8 cellular contexts compared by ENCODE assay signal in the genomic region with DNA sequence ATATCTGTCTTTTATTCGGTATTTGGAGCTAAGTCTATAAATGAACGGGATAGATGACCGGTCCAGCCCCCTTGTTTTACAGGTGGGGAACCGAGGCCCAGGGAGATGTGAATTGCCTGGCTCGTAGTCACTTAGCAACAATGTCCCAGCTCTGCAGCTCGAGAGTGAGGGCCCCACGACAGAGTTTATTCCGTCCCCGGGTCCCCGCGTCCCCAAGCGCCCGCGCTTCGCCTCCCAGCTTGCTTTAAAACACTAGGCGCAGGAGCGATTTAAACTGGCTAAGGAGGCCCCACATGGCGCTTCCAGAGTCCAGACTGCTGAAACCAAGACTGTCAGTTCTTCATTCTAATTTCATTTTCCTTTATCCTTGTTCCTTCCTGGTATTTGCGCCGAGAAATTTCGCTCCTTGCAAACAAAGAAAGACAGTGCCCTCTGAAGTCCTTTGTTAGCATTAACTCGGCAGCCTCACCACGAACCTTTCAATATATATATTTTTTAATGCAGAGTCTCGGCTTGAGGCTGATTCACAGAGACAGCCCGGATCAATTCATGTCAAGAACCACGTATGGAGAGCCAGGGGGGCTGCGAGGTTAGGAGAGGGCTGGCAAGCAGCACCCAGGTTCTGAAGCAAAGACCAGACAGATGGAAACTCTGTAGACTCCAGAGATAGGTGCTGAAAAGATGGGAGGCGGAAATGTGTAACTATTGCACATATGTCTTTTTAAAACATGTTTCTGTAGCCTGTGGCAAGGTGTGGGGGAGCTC. TPM values are rescaled to one million over a fixed set of nuclear protein-coding genes. Genes with fewer than 3 reads are reported as not detected.
DNase-seq lines count a peak whose midpoint lies in the region; ATAC-seq and TF ChIP-seq lines count a peak whose summit lies in the region.

No MANE protein-coding gene starts in this region.

- no peaks in the 10 kb centered on the region for H3K9me3 ChIP-seq in right cardiac atrium (ENCODE audit: control insufficient read depth, low read length)

- intact Hi-C loops in right cardiac atrium (cut with DNase I), result loop anchor here in 2 of 4 donors (5.0 to 10.0 kb wide), 2 partner anchors 605 to 857 kb away; no protein-coding TSS in a partner anchor

- peak; percentile 86 for DNase-seq in AG10803 (ENCODE audit: low read depth)
- peak; percentile 85 for DNase-seq in NOMO-1 treated with DMSO at 0.1 percent for 48 hours (lab: John Stamatoyannopoulos, UW; ENCODE audit: unreplicated experiment)
- peak; percentile 85 for DNase-seq in amniotic epithelial cell (ENCODE audit: low read depth)
- peak in 2 of 3 donors; percentile 62 to 64 for DNase-seq in right cardiac atrium
- no peak for DNase-seq in progenitor cell of endocrine pancreas (ENCODE audit: low spot score, unreplicated experiment)
- DNase-seq in stimulated activated naive CD4-positive, alpha-beta T cell treated with Interleukin-2 at 50 U/mL for 16 hours (lab: John Stamatoyannopoulos, UW), result no peak

- TF ChIP-seq CTCF in AG10803 (conservative IDR thresholded peaks at IDR 0.05; ENCODE audit: low read length) (peak; percentile 77), GM12874 (IDR thresholded peaks at IDR 0.05; ENCODE audit: insufficient read depth, low read depth, low read length) (peak; percentile 47), progenitor cell of endocrine pancreas (IDR thresholded peaks at IDR 0.05; ENCODE audit: unreplicated experiment) (peak; percentile 44)

- H3K4me1 Mint-ChIP-seq in progenitor cell of endocrine pancreas (ENCODE audit: low read depth), result peaks cover 30% of the 10 kb centered on the region

- no peaks in the 10 kb centered on the region for H3K4me1 ChIP-seq in right cardiac atrium (ENCODE audit: control insufficient read depth, insufficient read depth, low read length)

- H3K9me3 Mint-ChIP-seq in progenitor cell of endocrine pancreas (ENCODE audit: low read depth), result no peaks in the 10 kb centered on the region

- no peaks in the 10 kb centered on the region for H3K27me3 Mint-ChIP-seq in progenitor cell of endocrine pancreas

- 5% methylated on average over 28 of the region's 28 CpGs for WGBS in right cardiac atrium

- H3K27ac ChIP-seq in right cardiac atrium (ENCODE audit: low read length), result peak overlapping the region; percentile 65

- no peaks in the 10 kb centered on the region for H3K27me3 ChIP-seq in right cardiac atrium (ENCODE audit: control insufficient read depth, insufficient read depth)

- ATAC-seq in right cardiac atrium (peak; percentile 17), HG03571 (IDR thresholded peaks at IDR 0.05; ENCODE audit: unreplicated experiment) (no peak)

- H3K4me3 ChIP-seq in AG10803 (ENCODE audit: low read length), result peak overlapping the region; percentile 93
- peak overlapping the region; percentile 66 for H3K4me3 ChIP-seq in right cardiac atrium (ENCODE audit: low read length)

- peaks cover 3% of the 10 kb centered on the region for H3K36me3 Mint-ChIP-seq in progenitor cell of endocrine pancreas (ENCODE audit: insufficient read depth)

- peak overlapping the region; percentile 93 for H3K27ac Mint-ChIP-seq in progenitor cell of endocrine pancreas

- peak overlapping the region; percentile 95 for H3K4me3 Mint-ChIP-seq in progenitor cell of endocrine pancreas (ENCODE audit: low read depth)

RNA-seq across cellular contexts. Expression of gene ENC1, which starts 1.4 kb away (rescaled TPM):
- total RNA-seq in right cardiac atrium (10 to 100 TPM in 1 of 4 donors, 1 to 10 TPM in 3; 5.3 to 14.9 (median 7.0) TPM), progenitor cell of endocrine pancreas (71.7 and 78.7 TPM in 2 replicates)
- 2.9 TPM for polyA plus RNA-seq in right cardiac atrium

RNA-seq across cellular contexts. Expression of gene HEXB, which starts 43.1 kb away (rescaled TPM):
- 10 to 100 TPM; 76.7 to 84.3 (median 81.7) TPM for total RNA-seq in right cardiac atrium
- 63.0 TPM for polyA plus RNA-seq in right cardiac atrium
- 59.9 and 61.4 TPM in 2 replicates for total RNA-seq in progenitor cell of endocrine pancreas

Comparison
In these comparisons a context has a peak if more than half of its experiments do, and no peak if none do; other contexts are left out.
1. DNase-seq: peak in AG10803 (single experiment), NOMO-1 treated with DMSO at 0.1 percent for 48 hours (single experiment), amniotic epithelial cell (single experiment) and right cardiac atrium (2 of 3); none in progenitor cell of endocrine pancreas (single experiment) and stimulated activated naive CD4-positive, alpha-beta T cell treated with Interleukin-2 at 50 U/mL for 16 hours (single experiment).
2. Peak in every context shown above with its lines, with median percentiles within 50 percentile points of each other: CTCF ChIP-seq.